Comparison of ENCODE assay signal across 22 cellular contexts in the genomic region with DNA sequence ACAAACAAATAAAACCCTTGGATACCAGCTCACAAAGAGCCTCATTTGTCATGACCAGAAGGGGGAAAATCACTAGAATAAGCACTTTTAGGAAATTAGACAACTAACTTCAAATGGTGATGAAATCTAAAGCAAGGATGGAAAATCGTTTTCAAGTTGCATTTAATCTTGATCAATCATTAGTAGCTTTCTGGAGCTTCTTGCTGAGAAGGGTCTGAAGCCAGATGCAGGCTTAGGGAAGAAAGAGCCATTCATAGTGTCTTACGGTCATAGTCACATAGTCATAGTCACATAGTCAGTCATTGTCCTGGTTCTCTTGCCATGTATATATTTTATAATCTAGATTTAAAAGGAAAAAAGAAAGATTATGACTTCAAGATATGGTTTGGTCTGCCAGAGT.
"Had no signal": no experiment of that assay in that cellular context is flagged by ENCODE, and none has a peak within 500 bp of the region (broad histone marks: within the 10 kb centered on the region; RNA-seq: fewer than 3 reads in every experiment).

No MANE protein-coding gene starts in this region.

- H3K27ac Mint-ChIP-seq: activated CD8-positive, alpha-beta T cell treated with anti-CD3 and anti-CD28 coated beads for 36 hours; activated naive CD4-positive, alpha-beta T cell treated with anti-CD3 and anti-CD28 coated beads for 36 hours; activated naive CD8-positive, alpha-beta T cell; activated T-cell treated with anti-CD3 and anti-CD28 coated beads, Interleukin-2, amount 50 U/mL, for 24 hours had no signal

- H3K27me3 Mint-ChIP-seq: activated naive CD8-positive, alpha-beta T cell; activated T-cell treated with anti-CD3 and anti-CD28 coated beads, Interleukin-2, amount 50 U/mL, for 24 hours; brain had no signal

- H3K4me1 ChIP-seq: Peyer's patch had no signal

- H3K27ac ChIP-seq: Peyer's patch, RWPE1, SJCRH30 had no signal

- H3K9me3 Mint-ChIP-seq: activated CD8-positive, alpha-beta T cell treated with anti-CD3 and anti-CD28 coated beads for 36 hours; activated naive CD4-positive, alpha-beta T cell treated with anti-CD3 and anti-CD28 coated beads for 36 hours; brain had no signal

- H3K4me3 Mint-ChIP-seq: activated CD8-positive, alpha-beta T cell treated with anti-CD3 and anti-CD28 coated beads for 36 hours; activated naive CD4-positive, alpha-beta T cell treated with anti-CD3 and anti-CD28 coated beads for 36 hours; activated naive CD8-positive, alpha-beta T cell; activated T-cell treated with anti-CD3 and anti-CD28 coated beads, Interleukin-2, amount 50 U/mL, for 24 hours; brain had no signal

- ATAC-seq: activated CD4-positive, CD25-positive, alpha-beta regulatory T cell treated with anti-CD3 and anti-CD28 coated beads, Interleukin-2, amount 50 U/mL, for 24 hours; activated CD8-positive, alpha-beta T cell treated with anti-CD3 and anti-CD28 coated beads for 36 hours; SK-N-SH treated with all-trans-retinoic acid at 6 μM for 48 hours had no signal

- H3K4me3 ChIP-seq: Peyer's patch, SJCRH30 had no signal

- H3K9me3 ChIP-seq: Peyer's patch, SJCRH30 had no signal

- H3K27me3 ChIP-seq: Peyer's patch, SJCRH30 had no signal

- DNase-seq: activated CD4-positive, alpha-beta T cell treated with anti-CD3 and anti-CD28 coated beads for 4 hours; activated CD8-positive, alpha-beta T cell treated with anti-CD3 and anti-CD28 coated beads for 36 hours; activated effector memory CD4-positive, alpha-beta T cell treated with anti-CD3 and anti-CD28 coated beads, Interleukin-2, amount 50 U/mL, for 16 hours; activated naive CD4-positive, alpha-beta T cell treated with anti-CD3 and anti-CD28 coated beads for 36 hours; activated T-cell treated with anti-CD3 and anti-CD28 coated beads, Interleukin-2, amount 50 U/mL, for 24 hours; Kasumi-1; KBM-7; NCI-H1105 treated with DMSO at 0.1 percent for 48 hours; NCI-H1436 treated with DMSO at 0.1 percent for 48 hours; NCI-H187; NCI-H2081; NCI-H510A treated with DMSO at 0.1 percent for 48 hours; NCI-H69; Peyer's patch; Right ventricle myocardium superior; SW 1271 had no signal

- H3K36me3 Mint-ChIP-seq: activated naive CD8-positive, alpha-beta T cell; brain had no signal

- H3K36me3 ChIP-seq: Peyer's patch, SJCRH30 had no signal
